Comparison of ENCODE assay signal across 15 cellular contexts in genomic region chr17:78122221-78122990, GRCh38. TPM values are rescaled to one million over a fixed set of nuclear protein-coding genes. Genes with fewer than 3 reads are reported as not detected.
DNase-seq lines count a peak whose midpoint lies in the region; ATAC-seq, FAIRE-seq and TF ChIP-seq lines count a peak whose summit lies in the region.
"Had no signal": no experiment of that assay in that cellular context is flagged by ENCODE, and none has a peak within 500 bp of the region (broad histone marks: within the 10 kb centered on the region; RNA-seq: fewer than 3 reads in every experiment).

No MANE protein-coding gene starts in this region.

- no peaks in the 10 kb centered on the region for H4K20me1 ChIP-seq in MM.1S (ENCODE audit: insufficient read depth, low read length)
- no peaks in the 10 kb centered on the region for H4K20me1 ChIP-seq in GM12878 (ENCODE audit: control insufficient read depth, insufficient read depth)

- POLR2A ChIA-PET in GM12878 (lab: Charles Lee) = interaction anchor here (0.6 to 0.9 kb wide), 2 partner anchors 10 to 84 kb away, joined by 3 to 7 read pairs; no protein-coding TSS in a partner anchor
- POLR2A ChIA-PET in WTC11 (lab: Charles Lee) = no interaction called here

- CTCF ChIA-PET in GM12878 (lab: Yijun Ruan, JAX) = interaction anchor here (1.1 to 12.7 kb wide), 3 partner anchors 13 to 53 kb away, joined by 4 to 100 read pairs (median 5); no protein-coding TSS in a partner anchor
- CTCF ChIA-PET in WTC11 (lab: Charles Lee) = no interaction called here

- no peak overlapping the region for H2AFZ ChIP-seq in MM.1S (ENCODE audit: low read length)
- no peak overlapping the region for H2AFZ ChIP-seq in GM12878 (ENCODE audit: control insufficient read depth, low read depth, low read length)

- peaks cover 71 to 84% of the 10 kb centered on the region in 2 donors for H3K36me3 Mint-ChIP-seq in stimulated activated naive B cell treated with anti-CD40 and anti-IgM and Interleukin-4, amounts not matched to agents 10 μg/mL and 1 μg/mL and 100 μg/mL, for 72 hours
- H3K36me3 Mint-ChIP-seq in WTC11 = peaks cover 16% of the 10 kb centered on the region

- H3K4me3 Mint-ChIP-seq in stimulated activated naive B cell treated with anti-CD40 and anti-IgM and Interleukin-4, amounts not matched to agents 10 μg/mL and 1 μg/mL and 100 μg/mL, for 72 hours = peak overlapping the region; percentile 81 to 97
- no peak overlapping the region for H3K4me3 Mint-ChIP-seq in WTC11
- H3K4me3 Mint-ChIP-seq: mesothelial cell of epicardium had no signal

- H3K4me3 ChIP-seq in MM.1S (ENCODE audit: low read length) = peak overlapping the region; percentile 54
- peak overlapping the region; percentile 70 for H3K4me3 ChIP-seq in GM12878
- H3K4me3 ChIP-seq in kidney (ENCODE audit: low read length in 2 of 2) = no peak overlapping the region
- H3K4me3 ChIP-seq: SJCRH30 had no signal

- H3K4me1 ChIP-seq in MM.1S (ENCODE audit: low read length) (peaks cover 42% of the 10 kb centered on the region), GM12878 (ENCODE audit: control insufficient read depth, insufficient read depth, low read length) (peaks cover 61% of the 10 kb centered on the region), kidney (ENCODE audit: control insufficient read depth in 1 of 2, insufficient read depth in 1 of 2, low read depth in 1 of 2, low read length in 2 of 2) (peaks cover 0 to 7% of the 10 kb centered on the region in 2 donors)

- no peaks in the 10 kb centered on the region for H3K9me3 ChIP-seq in MM.1S (replicated peaks; ENCODE audit: insufficient read depth, low read length)
- H3K9me3 ChIP-seq in GM12878 (replicated peaks; ENCODE audit: control insufficient read depth, insufficient read depth, low read length) = no peaks in the 10 kb centered on the region
- no peaks in the 10 kb centered on the region for H3K9me3 ChIP-seq in kidney (ENCODE audit: control insufficient read depth in 1 of 2, low read length in 2 of 2)
- H3K9me3 ChIP-seq: SJCRH30 had no signal

- intact Hi-C loops in Right ventricle myocardium inferior (cut with DNase I) (no loop called here), left cardiac atrium (cut with DNase I) (no loop called here), GM12878 (cut with micrococcal nuclease; ENCODE audit: unreplicated experiment) (no loop called here), kidney (cut with DNase I) (no loop called here)

- peaks cover 64 to 89% of the 10 kb centered on the region in 2 donors for H3K4me1 Mint-ChIP-seq in stimulated activated naive B cell treated with anti-CD40 and anti-IgM and Interleukin-4, amounts not matched to agents 10 μg/mL and 1 μg/mL and 100 μg/mL, for 72 hours
- H3K4me1 Mint-ChIP-seq in WTC11 = peaks cover 5% of the 10 kb centered on the region

- H3K4me2 ChIP-seq in MM.1S (ENCODE audit: low read depth, low read length) (peak overlapping the region; percentile 85), GM12878 (ENCODE audit: control insufficient read depth, insufficient read depth) (peak overlapping the region; percentile 93)

- H3K9me3 Mint-ChIP-seq in stimulated activated naive B cell treated with anti-CD40 and anti-IgM and Interleukin-4, amounts not matched to agents 10 μg/mL and 1 μg/mL and 100 μg/mL, for 72 hours = no peaks in the 10 kb centered on the region
- H3K9me3 Mint-ChIP-seq in WTC11 = no peaks in the 10 kb centered on the region
- H3K9me3 Mint-ChIP-seq: mesothelial cell of epicardium had no signal

- 0 out of 2 replicates have a peak, but pooled peaks cover 6% of the 10 kb centered on the region for H3K36me3 ChIP-seq in MM.1S (replicated peaks; ENCODE audit: insufficient read depth, low read length)
- H3K36me3 ChIP-seq in GM12878 (ENCODE audit: control insufficient read depth in 2 of 2, insufficient read depth in 2 of 2, low read length in 1 of 2) = peaks cover 14 to 23% of the 10 kb centered on the region in 2 experiments
- peaks cover 0 to 5% of the 10 kb centered on the region in 2 donors for H3K36me3 ChIP-seq in kidney (ENCODE audit: control insufficient read depth in 1 of 2, insufficient read depth in 2 of 2, low read length in 2 of 2)

- 85% methylated on average over 25 of the region's 25 CpGs for WGBS in GM12878 (ENCODE audit: insufficient coverage, insufficient replicate concordance, low lambda C conversion rate, missing lambda C conversion rate)

- no peak for FAIRE-seq in GM12878 (lab: Jason Lieb, UNC)
- no peak for FAIRE-seq in kidney (lab: Jason Lieb, UNC)

- no TSS peak for BruUV-seq in GM12878 (replicated peaks; lab: Mats Ljungman, UMichigan)

- peak overlapping the region; percentile 71; the same call in 1 of the 2 replicates for H3K9ac ChIP-seq in MM.1S (ENCODE audit: low read length)
- peak overlapping the region; percentile 77 for H3K9ac ChIP-seq in GM12878 (ENCODE audit: control insufficient read depth, insufficient read depth, low read length)
- no peak overlapping the region for H3K9ac ChIP-seq in kidney (ENCODE audit: low read length in 2 of 2)

- H3K79me2 ChIP-seq in MM.1S (ENCODE audit: low read length) = peaks cover 86% of the 10 kb centered on the region
- peaks cover 68% of the 10 kb centered on the region for H3K79me2 ChIP-seq in GM12878 (ENCODE audit: control insufficient read depth, insufficient read depth, low read length)

- DNase-seq in Right ventricle myocardium inferior (ENCODE audit: missing footprints) (peak; percentile 48), left cardiac atrium (no peak), MM.1S (no peak), GM12878 (ENCODE audit: low read depth, low spot score) (no peak), kidney (no peak), WTC11 (ENCODE audit: low spot score) (no peak), NCI-H2227 treated with DMSO at 0.1 percent for 48 hours (lab: John Stamatoyannopoulos, UW) (no peak)
- peak; percentile 12 for DNase-seq in stimulated activated naive B cell treated with anti-CD40 and anti-IgM and Interleukin-4, amounts not matched to agents 10 μg/mL and 1 μg/mL and 100 μg/mL, for 72 hours
- DNase-seq: GF-D8, NCI-H774, SJCRH30 had no signal

- TF ChIP-seq RAD21 in GM12878 (IDR thresholded peaks at IDR 0.05; ENCODE audit: insufficient read depth, low read depth, low read length) = no peak

- SMC1A ChIA-PET in GM12878 (lab: Charles Lee; ENCODE audit: uncharacterized antibody, unreplicated experiment) = interaction anchor here (0.6 to 1.2 kb wide), 3 partner anchors 15 to 647 kb away, joined by 3 read pairs; no protein-coding TSS in a partner anchor

- RAD21 ChIA-PET in GM12878 (lab: Charles Lee; ENCODE audit: unreplicated experiment) = interaction anchor here (0.8 to 1.8 kb wide), 3 partner anchors 12 to 103 kb away, joined by 3 to 6 read pairs (median 5); no protein-coding TSS in a partner anchor

- no peak for ATAC-seq in Right ventricle myocardium inferior
- ATAC-seq in left cardiac atrium = no peak
- ATAC-seq in GM12878 = no peak
- no peak for ATAC-seq in stimulated activated naive B cell treated with anti-CD40 and anti-IgM and Interleukin-4, amounts not matched to agents 10 μg/mL and 1 μg/mL and 100 μg/mL, for 72 hours (replicated peaks)
- ATAC-seq in WTC11 = no peak

- peaks cover 16% of the 10 kb centered on the region for H3F3A ChIP-seq in MM.1S (ENCODE audit: insufficient read depth, low read length)

- peak overlapping the region; percentile 98 for H3K27ac Mint-ChIP-seq in stimulated activated naive B cell treated with anti-CD40 and anti-IgM and Interleukin-4, amounts not matched to agents 10 μg/mL and 1 μg/mL and 100 μg/mL, for 72 hours
- H3K27ac Mint-ChIP-seq in WTC11 = no peak overlapping the region
- H3K27ac Mint-ChIP-seq: mesothelial cell of epicardium, progenitor cell of endocrine pancreas had no signal

- no peak for TF ChIP-seq CTCF in MM.1S (IDR thresholded peaks at IDR 0.05; ENCODE audit: low read length)
- TF ChIP-seq CTCF in GM12878 (IDR thresholded peaks at IDR 0.05 in 2 of 3, conservative IDR thresholded peaks at IDR 0.05 in 1 of 3; ENCODE audit: control insufficient read depth in 2 of 3, extremely low read depth in 1 of 3, insufficient read depth in 1 of 3, low read depth in 3 of 3, low read length in 3 of 3) = no peak
- no peak for TF ChIP-seq CTCF in kidney (IDR thresholded peaks at IDR 0.05; ENCODE audit: borderline replicate concordance, extremely low read depth, insufficient read depth)
- TF ChIP-seq CTCF in WTC11 (IDR thresholded peaks at IDR 0.05) = no peak

- in situ Hi-C loops in GM12878 (cut with MboI) = no loop called here

- H3K27ac ChIP-seq in MM.1S (ENCODE audit: low read length) (peak overlapping the region; percentile 81; the same call in 1 of the 2 replicates), GM12878 (ENCODE audit: control insufficient read depth, insufficient read depth) (peak overlapping the region; percentile 85; the same call in 1 of the 2 replicates), kidney (ENCODE audit: low read depth in 2 of 2, low read length in 2 of 2) (no peak overlapping the region)
- H3K27ac ChIP-seq: SJCRH30 had no signal

- no peak for TF ChIP-seq EP300 in GM12878 (IDR thresholded peaks at IDR 0.05; ENCODE audit: borderline replicate concordance in 1 of 2, control insufficient read depth in 1 of 2, low read depth in 2 of 2, low read length in 2 of 2)

- peak; percentile 16; the same call in 1 of the 2 replicates for TF ChIP-seq POLR2A in GM12878 (IDR thresholded peaks at IDR 0.05; ENCODE audit: low read depth, low read length)

- H3K27me3 ChIP-seq in MM.1S (replicated peaks; ENCODE audit: insufficient read depth, low read length) = no peaks in the 10 kb centered on the region
- no peaks in the 10 kb centered on the region for H3K27me3 ChIP-seq in GM12878 (replicated peaks in 1 of 2; ENCODE audit: control insufficient read depth in 2 of 2, insufficient read depth in 2 of 2, low read length in 1 of 2)
- H3K27me3 ChIP-seq: SJCRH30 had no signal

- no peaks in the 10 kb centered on the region for H3K27me3 Mint-ChIP-seq in stimulated activated naive B cell treated with anti-CD40 and anti-IgM and Interleukin-4, amounts not matched to agents 10 μg/mL and 1 μg/mL and 100 μg/mL, for 72 hours
- no peaks in the 10 kb centered on the region for H3K27me3 Mint-ChIP-seq in WTC11 (ENCODE audit: low read depth)
- H3K27me3 Mint-ChIP-seq: progenitor cell of endocrine pancreas had no signal

- H3K9me2 ChIP-seq in MM.1S (replicated peaks; ENCODE audit: insufficient read depth, low read length) = no peaks in the 10 kb centered on the region

RNA-seq across cellular contexts. Expression of gene TMC6, which starts 6.1 kb away (rescaled TPM):
- 77.0 TPM for total RNA-seq in Right ventricle myocardium inferior
- total RNA-seq in left cardiac atrium = 10 to 100 TPM; 24.9 to 32.0 TPM
- total RNA-seq in GM12878 (2013; cell fraction: nucleolus; rRNA removed) = 479 and 553 TPM in 2 replicates
- total RNA-seq in GM12878 (2014; rRNA removed) = 104 and 117 TPM in 2 replicates
- total RNA-seq in GM12878 (2014; rRNA removed; fragmentation: Illumina TruSeq; extraction: Trizol) = 34.2 and 39.1 TPM in 2 replicates
- 206 and 232 TPM in 2 replicates for total RNA-seq in GM12878 (2021)
- polyA plus RNA-seq in GM12878 (2011; ENCODE audit: low read depth) = 47.5 TPM
- polyA plus RNA-seq in GM12878 (2011; rRNA removed) = 25.6 and 38.0 TPM in 2 replicates
- 39.0 and 65.3 TPM in 2 replicates for polyA plus RNA-seq in GM12878 (2011; cell fraction: cytosol; rRNA removed)
- polyA plus RNA-seq in GM12878 (2011; cell fraction: nucleus; rRNA removed) = 658 and 780 TPM in 2 replicates
- 192 and 207 TPM in 2 replicates for polyA plus RNA-seq in GM12878 (2012)
- polyA plus RNA-seq in GM12878 (2014; fragmentation: Illumina TruSeq; extraction: Trizol) = 2.0 and 20.0 TPM in 2 replicates
- 10 to 100 TPM in 1 of 2 experiments, 1 to 10 TPM in 1; 1.9 to 11.5 TPM for polyA plus RNA-seq in GM12878 (2014; fragmentation: Nextera tagmentation; extraction: Ambion mirVana)
- 136 and 153 TPM in 2 replicates for polyA plus RNA-seq in GM12878 (2014; rRNA removed)
- polyA plus RNA-seq in GM12878 (2016; fragmentation: Nextera tagmentation; extraction: Ambion mirVana) = 10 to 100 TPM; 82.0 to 94.4 TPM
- 24.9 and 76.7 TPM in 2 replicates for polyA minus RNA-seq in GM12878 (2011; rRNA and poly(A)+ RNA removed)
- 38.3 and 48.8 TPM in 2 replicates for polyA minus RNA-seq in GM12878 (2011; cell fraction: cytosol; rRNA and poly(A)+ RNA removed)
- polyA minus RNA-seq in GM12878 (2011; cell fraction: nucleus; rRNA and poly(A)+ RNA removed) = 152 and 216 TPM in 2 replicates
- 115 TPM for total RNA-seq in kidney
- 15.0 TPM for polyA plus RNA-seq in kidney (ENCODE audit: insufficient read depth, low read depth, low replicate concordance)
- total RNA-seq in WTC11 (2021) = 90.9 to 120 TPM (median 93.2 TPM) in 3 replicates

RNA-seq across cellular contexts. Expression of gene TMC8, which starts 8.2 kb away (rescaled TPM):
- 4.3 TPM for total RNA-seq in Right ventricle myocardium inferior
- total RNA-seq in left cardiac atrium = 1 to 10 TPM; 3.8 to 4.3 TPM
- total RNA-seq in GM12878 (2013; cell fraction: nucleolus; rRNA removed) = 310 and 316 TPM in 2 replicates
- 40.9 and 41.9 TPM in 2 replicates for total RNA-seq in GM12878 (2014; rRNA removed)
- 22.2 and 25.4 TPM in 2 replicates for total RNA-seq in GM12878 (2014; rRNA removed; fragmentation: Illumina TruSeq; extraction: Trizol)
- total RNA-seq in GM12878 (2021) = 120 and 128 TPM in 2 replicates
- 110 TPM for polyA plus RNA-seq in GM12878 (2011; ENCODE audit: low read depth)
- polyA plus RNA-seq in GM12878 (2011; rRNA removed) = 19.5 and 36.5 TPM in 2 replicates
- 62.8 and 67.7 TPM in 2 replicates for polyA plus RNA-seq in GM12878 (2011; cell fraction: cytosol; rRNA removed)
- 353 and 365 TPM in 2 replicates for polyA plus RNA-seq in GM12878 (2011; cell fraction: nucleus; rRNA removed)
- polyA plus RNA-seq in GM12878 (2012) = 116 and 163 TPM in 2 replicates
- polyA plus RNA-seq in GM12878 (2014; fragmentation: Illumina TruSeq; extraction: Trizol) = 16.7 and 45.9 TPM in 2 replicates
- 1 to 10 TPM; 2.7 to 8.4 TPM for polyA plus RNA-seq in GM12878 (2014; fragmentation: Nextera tagmentation; extraction: Ambion mirVana)
- polyA plus RNA-seq in GM12878 (2014; rRNA removed) = 118 and 129 TPM in 2 replicates
- polyA plus RNA-seq in GM12878 (2016; fragmentation: Nextera tagmentation; extraction: Ambion mirVana) = 10 to 100 TPM; 38.2 to 48.1 TPM
- 87.9 and 94.3 TPM in 2 replicates for polyA minus RNA-seq in GM12878 (2011; rRNA and poly(A)+ RNA removed)
- polyA minus RNA-seq in GM12878 (2011; cell fraction: cytosol; rRNA and poly(A)+ RNA removed) = 17.8 and 22.5 TPM in 2 replicates
- polyA minus RNA-seq in GM12878 (2011; cell fraction: nucleus; rRNA and poly(A)+ RNA removed) = 96.8 and 128 TPM in 2 replicates
- 35.9 TPM for total RNA-seq in kidney
- 1.0 TPM for polyA plus RNA-seq in kidney (ENCODE audit: insufficient read depth, low read depth, low replicate concordance)
- 2.9 to 3.7 TPM (median 3.1 TPM) in 3 replicates for total RNA-seq in WTC11 (2021)

RNA-seq across cellular contexts. Expression of gene C17orf99, which starts 23.8 kb away (rescaled TPM):
- total RNA-seq in Right ventricle myocardium inferior = not detected
- total RNA-seq in left cardiac atrium = not detected
- total RNA-seq in GM12878 (2013; cell fraction: nucleolus; rRNA removed) = 3.6 and 5.5 TPM in 2 replicates
- 2.1 and 5.9 TPM in 2 replicates for total RNA-seq in GM12878 (2014; rRNA removed)
- total RNA-seq in GM12878 (2014; rRNA removed; fragmentation: Illumina TruSeq; extraction: Trizol) = 1.6 and 1.9 TPM in 2 replicates
- total RNA-seq in GM12878 (2021) = 3.1 and 4.4 TPM in 2 replicates
- 1.5 TPM for polyA plus RNA-seq in GM12878 (2011; ENCODE audit: low read depth)
- 2.2 and 3.5 TPM in 2 replicates for polyA plus RNA-seq in GM12878 (2011; rRNA removed)
- polyA plus RNA-seq in GM12878 (2011; cell fraction: cytosol; rRNA removed) = 4.1 and 4.5 TPM in 2 replicates
- 5.0 and 11.8 TPM in 2 replicates for polyA plus RNA-seq in GM12878 (2011; cell fraction: nucleus; rRNA removed)
- 3.6 and 6.7 TPM in 2 replicates for polyA plus RNA-seq in GM12878 (2012)
- 0.22 and 1.4 TPM in 2 replicates for polyA plus RNA-seq in GM12878 (2014; fragmentation: Illumina TruSeq; extraction: Trizol)
- under 1 TPM; 0.20 to 0.48 TPM for polyA plus RNA-seq in GM12878 (2014; fragmentation: Nextera tagmentation; extraction: Ambion mirVana)
- 4.8 and 5.6 TPM in 2 replicates for polyA plus RNA-seq in GM12878 (2014; rRNA removed)
- polyA plus RNA-seq in GM12878 (2016; fragmentation: Nextera tagmentation; extraction: Ambion mirVana) = 1 to 10 TPM; 3.0 to 4.5 TPM
- polyA minus RNA-seq in GM12878 (2011; rRNA and poly(A)+ RNA removed) = 2.9 and 5.1 TPM in 2 replicates
- 2.7 TPM in 1 of 2 replicates, not detected in the other for polyA minus RNA-seq in GM12878 (2011; cell fraction: cytosol; rRNA and poly(A)+ RNA removed)
- polyA minus RNA-seq in GM12878 (2011; cell fraction: nucleus; rRNA and poly(A)+ RNA removed) = 0.36 and 4.7 TPM in 2 replicates
- not detected for total RNA-seq in kidney
- polyA plus RNA-seq in kidney (ENCODE audit: insufficient read depth, low read depth, low replicate concordance) = not detected
- not detected in 3 replicates for total RNA-seq in WTC11 (2021)
- total RNA-seq: dermis microvascular lymphatic vessel endothelial cell, mesothelial cell of epicardium, progenitor cell of endocrine pancreas, SJCRH30 had no signal
- polyA plus RNA-seq: adipose tissue had no signal

RNA-seq across cellular contexts. Expression of gene SYNGR2, which starts 46.0 kb away (rescaled TPM):
- 120 TPM for total RNA-seq in Right ventricle myocardium inferior
- 10 to 100 TPM; 73.4 to 84.5 TPM for total RNA-seq in left cardiac atrium
- total RNA-seq in GM12878 (2013; cell fraction: nucleolus; rRNA removed) = 161 and 167 TPM in 2 replicates
- 189 and 212 TPM in 2 replicates for total RNA-seq in GM12878 (2014; rRNA removed)
- total RNA-seq in GM12878 (2014; rRNA removed; fragmentation: Illumina TruSeq; extraction: Trizol) = 112 and 126 TPM in 2 replicates
- total RNA-seq in GM12878 (2021) = 291 and 310 TPM in 2 replicates
- polyA plus RNA-seq in GM12878 (2011; ENCODE audit: low read depth) = 105 TPM
- 134 and 329 TPM in 2 replicates for polyA plus RNA-seq in GM12878 (2011; rRNA removed)
- 630 and 860 TPM in 2 replicates for polyA plus RNA-seq in GM12878 (2011; cell fraction: cytosol; rRNA removed)
- polyA plus RNA-seq in GM12878 (2011; cell fraction: nucleus; rRNA removed) = 304 and 332 TPM in 2 replicates
- polyA plus RNA-seq in GM12878 (2012) = 386 and 393 TPM in 2 replicates
- 69.3 and 212 TPM in 2 replicates for polyA plus RNA-seq in GM12878 (2014; fragmentation: Illumina TruSeq; extraction: Trizol)
- 10 to 100 TPM in 1 of 2 experiments, 1 to 10 TPM in 1; 4.4 to 28.8 TPM for polyA plus RNA-seq in GM12878 (2014; fragmentation: Nextera tagmentation; extraction: Ambion mirVana)
- 310 and 312 TPM in 2 replicates for polyA plus RNA-seq in GM12878 (2014; rRNA removed)
- 100 to 1,000 TPM; 491 to 529 TPM for polyA plus RNA-seq in GM12878 (2016; fragmentation: Nextera tagmentation; extraction: Ambion mirVana)
- polyA minus RNA-seq in GM12878 (2011; rRNA and poly(A)+ RNA removed) = 329 and 477 TPM in 2 replicates
- polyA minus RNA-seq in GM12878 (2011; cell fraction: cytosol; rRNA and poly(A)+ RNA removed) = 131 and 150 TPM in 2 replicates
- 60.8 and 82.3 TPM in 2 replicates for polyA minus RNA-seq in GM12878 (2011; cell fraction: nucleus; rRNA and poly(A)+ RNA removed)
- 165 TPM for total RNA-seq in kidney
- 149 TPM for polyA plus RNA-seq in kidney (ENCODE audit: insufficient read depth, low read depth, low replicate concordance)
- 47.7 to 50.3 TPM (median 50.2 TPM) in 3 replicates for total RNA-seq in WTC11 (2021)

Comparison
In these comparisons a context has a peak if more than half of its experiments do, and no peak if none do; other contexts are left out.
1. DNase-seq: peak in Right ventricle myocardium inferior (single experiment) and stimulated activated naive B cell treated with anti-CD40 and anti-IgM and Interleukin-4, amounts not matched to agents 10 μg/mL and 1 μg/mL and 100 μg/mL, for 72 hours (single experiment); none in left cardiac atrium (single experiment), MM.1S (single experiment), GM12878 (single experiment), kidney (single experiment), WTC11 (single experiment) and NCI-H2227 treated with DMSO at 0.1 percent for 48 hours (single experiment).
2. H3K27ac ChIP-seq: peak in MM.1S (single experiment) and GM12878 (single experiment); none in kidney (0 of 2).
3. H3K4me3 ChIP-seq: peak in MM.1S (single experiment) and GM12878 (single experiment); none in kidney (0 of 2).
4. H3K9ac ChIP-seq: peak in MM.1S (single experiment) and GM12878 (single experiment); none in kidney (0 of 2).